25 cellular contexts compared by ENCODE assay signal in genomic region chr2:148542614-148543013, GRCh38.
"Had no signal": no experiment of that assay in that cellular context is flagged by ENCODE, and none has a peak within 500 bp of the region (broad histone marks: within the 10 kb centered on the region; RNA-seq: fewer than 3 reads in every experiment).

No MANE protein-coding gene starts in this region.

- H3K36me3 ChIP-seq: left lung, lower lobe of right lung, ovary, right atrium auricular region, right lobe of liver, tibial nerve, uterus had no signal

- H3K27me3 ChIP-seq: left lung, ovary, right atrium auricular region, right lobe of liver, tibial nerve, uterus had no signal

- DNase-seq: immature natural killer cell; kidney; left colon; left lung; lower lobe of right lung; mammary epithelial cell; mesenchymal stem cell; naive thymus-derived CD8-positive, alpha-beta T cell; ovary; stimulated activated CD4-positive, alpha-beta T cell treated with anti-CD3 and anti-CD28 coated beads, Interleukin-1b, Interleukin-23, amount 100 ng/mL, for 48 hours; stimulated activated CD4-positive, alpha-beta T cell treated with anti-CD3 and anti-CD28 coated beads, Interleukin-2, amount 100 ng/mL, for 48 hours; stimulated activated CD4-positive, alpha-beta T cell treated with anti-CD3 and anti-CD28 coated beads, Interleukin-4, amount 100 ng/mL, for 4 hours; stimulated activated CD8-positive, alpha-beta memory T cell treated with anti-CD3 and anti-CD28 coated beads, Interleukin-4, amount 100 ng/mL, for 48 hours; stimulated activated naive CD4-positive, alpha-beta T cell treated with Interleukin-2 at 50 U/mL for 16 hours; stimulated activated naive CD8-positive, alpha-beta T cell treated with anti-CD3 and anti-CD28 coated beads, Interleukin-15, amount 100 ng/mL, for 72 hours; substantia nigra; uterus had no signal

- H3K27ac ChIP-seq: left lung, lower lobe of right lung, ovary, right atrium auricular region, right lobe of liver, tibial nerve, uterus had no signal

- H3K4me1 ChIP-seq: right atrium auricular region, right lobe of liver, tibial nerve, uterus had no signal

- H3K4me2 ChIP-seq: smooth muscle cell had no signal

- H3K9me3 ChIP-seq: left lung, lower lobe of right lung, ovary, right atrium auricular region, right lobe of liver, tibial nerve, uterus had no signal

- H3K4me3 ChIP-seq: left lung, lower lobe of right lung, ovary, right atrium auricular region, right lobe of liver, smooth muscle cell, tibial nerve, uterus had no signal

- H3K36me3 Mint-ChIP-seq: immature natural killer cell; naive thymus-derived CD8-positive, alpha-beta T cell; stimulated activated memory B cell treated with anti-CD40 and anti-IgM and Interleukin-4, amounts not matched to agents 10 μg/mL and 1 μg/mL and 100 μg/mL, for 72 hours; type B pancreatic cell had no signal

- H3K4me3 Mint-ChIP-seq: immature natural killer cell; naive thymus-derived CD8-positive, alpha-beta T cell; nephron; stimulated activated memory B cell treated with anti-CD40 and anti-IgM and Interleukin-4, amounts not matched to agents 10 μg/mL and 1 μg/mL and 100 μg/mL, for 72 hours; stimulated activated naive CD8-positive, alpha-beta T cell treated with anti-CD3 and anti-CD28 coated beads, Interleukin-15, amount 100 ng/mL, for 72 hours; type B pancreatic cell had no signal

- ATAC-seq: left colon; left lung; lower lobe of right lung; naive thymus-derived CD8-positive, alpha-beta T cell; right lobe of liver; stimulated activated memory B cell treated with anti-CD40 and anti-IgM and Interleukin-4, amounts not matched to agents 10 μg/mL and 1 μg/mL and 100 μg/mL, for 72 hours; stimulated activated naive CD8-positive, alpha-beta T cell treated with anti-CD3 and anti-CD28 coated beads, Interleukin-15, amount 100 ng/mL, for 72 hours had no signal

- H3K4me1 Mint-ChIP-seq: nephron had no signal

- H3K27ac Mint-ChIP-seq: immature natural killer cell; progenitor cell of endocrine pancreas; stimulated activated memory B cell treated with anti-CD40 and anti-IgM and Interleukin-4, amounts not matched to agents 10 μg/mL and 1 μg/mL and 100 μg/mL, for 72 hours; type B pancreatic cell had no signal

- H3K27me3 Mint-ChIP-seq: naive thymus-derived CD8-positive, alpha-beta T cell; stimulated activated naive CD8-positive, alpha-beta T cell treated with anti-CD3 and anti-CD28 coated beads, Interleukin-15, amount 100 ng/mL, for 72 hours had no signal

- H3K9me3 Mint-ChIP-seq: immature natural killer cell; naive thymus-derived CD8-positive, alpha-beta T cell; nephron; stimulated activated memory B cell treated with anti-CD40 and anti-IgM and Interleukin-4, amounts not matched to agents 10 μg/mL and 1 μg/mL and 100 μg/mL, for 72 hours; type B pancreatic cell had no signal
